ENCODE assay signal across 1 cellular context in the genomic region with DNA sequence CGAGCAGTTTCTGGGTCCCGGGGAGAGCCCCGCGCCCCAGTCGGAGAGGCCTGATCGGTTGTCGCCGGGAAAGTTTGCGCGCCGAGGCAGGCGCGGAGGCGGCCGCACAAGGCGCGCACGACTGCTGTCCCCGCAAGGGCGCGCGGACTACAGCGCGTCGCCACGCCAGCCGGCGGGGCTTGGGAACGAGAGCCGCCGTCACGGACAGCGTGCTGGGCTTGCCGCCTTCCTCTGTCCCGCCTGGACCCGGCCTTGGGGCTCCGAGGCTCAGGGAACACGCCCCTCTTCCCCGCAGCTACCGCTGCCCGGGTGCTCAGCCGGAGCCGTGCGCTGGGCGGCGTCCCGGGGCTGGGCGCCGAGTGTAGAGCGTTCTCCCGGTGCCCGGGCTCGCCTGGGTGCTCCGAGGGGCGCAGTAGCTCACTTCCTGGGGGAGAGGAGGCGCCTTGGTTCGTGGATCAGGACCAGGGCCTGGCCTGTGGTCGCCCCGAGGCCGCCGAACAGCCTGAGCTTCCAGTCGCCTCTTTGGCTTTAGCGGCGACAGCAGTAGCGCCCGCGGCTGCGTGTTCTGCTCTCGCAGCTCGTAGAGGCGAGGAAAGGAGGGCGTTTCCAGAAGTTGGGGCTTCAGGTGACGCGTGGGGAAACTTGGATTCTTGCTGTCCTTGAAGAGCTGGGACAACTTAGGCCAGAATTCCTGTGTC.
A peak's percentile ranks its signal among the peaks of the same experiment; 100 is the strongest.
TF ChIP-seq lines count a peak whose summit lies in the region.

No MANE protein-coding gene starts in this region.

TF ChIP-seq in HepG2, 621 proteins besides CTCF, POLR2A, EP300 and RAD21 (continued from another document and continues in another):
- TF ChIP-seq, protein P1, sequence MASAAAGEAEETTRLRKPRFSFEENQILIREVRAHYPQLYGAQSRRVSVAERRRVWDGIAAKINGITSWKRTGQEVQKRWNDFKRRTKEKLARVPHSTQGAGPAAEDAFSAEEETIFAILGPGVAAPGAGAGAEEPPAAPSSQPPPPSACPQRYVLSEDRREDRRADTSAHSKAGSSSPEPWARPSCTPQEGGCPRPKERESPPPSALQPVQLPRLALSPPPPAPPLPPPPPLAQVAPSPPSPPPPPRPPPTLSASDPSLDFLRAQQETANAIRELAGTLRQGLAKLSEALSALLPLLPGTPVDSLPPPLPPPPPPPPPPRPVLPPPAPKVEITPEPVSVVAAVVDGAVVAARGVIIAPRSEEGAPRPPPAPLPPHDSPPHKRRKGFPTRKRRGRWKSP (CRISPR knock-in tag; IDR thresholded peaks at IDR 0.05), result peak; percentile 94
- TF ChIP-seq FOXJ3 (CRISPR knock-in tag; IDR thresholded peaks at IDR 0.05; ENCODE audit: borderline replicate concordance), result no peak
- no peak; the same call in 1 of the 2 replicates for TF ChIP-seq ZNF558 (CRISPR knock-in tag; IDR thresholded peaks at IDR 0.05; ENCODE audit: borderline replicate concordance)
- no peak for TF ChIP-seq ZFYVE20 (CRISPR knock-in tag; IDR thresholded peaks at IDR 0.05; ENCODE audit: borderline replicate concordance, low read depth)
- peak; percentile 47; the same call in 1 of the 2 replicates for TF ChIP-seq PHF21A (CRISPR knock-in tag; IDR thresholded peaks at IDR 0.05)
- TF ChIP-seq ZNF569 (CRISPR knock-in tag; IDR thresholded peaks at IDR 0.05; ENCODE audit: borderline replicate concordance), result no peak
- TF ChIP-seq FOXA1 (IDR thresholded peaks at IDR 0.05), result no peak
- no peak for TF ChIP-seq FOXA1 (CRISPR knock-in tag; IDR thresholded peaks at IDR 0.05)
- TF ChIP-seq ZNF10 (CRISPR knock-in tag; IDR thresholded peaks at IDR 0.05; ENCODE audit: borderline replicate concordance, low read depth), result no peak
- TF ChIP-seq ZC3H4 (CRISPR knock-in tag; IDR thresholded peaks at IDR 0.05; ENCODE audit: borderline replicate concordance), result no peak
- no peak for TF ChIP-seq TGIF2 (CRISPR knock-in tag; IDR thresholded peaks at IDR 0.05)
- peak; percentile 62; the same call in 1 of the 2 replicates for TF ChIP-seq ZNF124 (CRISPR knock-in tag; IDR thresholded peaks at IDR 0.05)
- TF ChIP-seq TSC22D2 (CRISPR knock-in tag; IDR thresholded peaks at IDR 0.05; ENCODE audit: borderline replicate concordance), result no peak
- TF ChIP-seq MIER3 (CRISPR knock-in tag; IDR thresholded peaks at IDR 0.05; ENCODE audit: borderline replicate concordance), result no peak
- TF ChIP-seq ZNF841 (CRISPR knock-in tag; IDR thresholded peaks at IDR 0.05; ENCODE audit: borderline replicate concordance), result no peak
- TF ChIP-seq GPN1 (CRISPR knock-in tag; IDR thresholded peaks at IDR 0.05; ENCODE audit: borderline replicate concordance), result no peak
- TF ChIP-seq REXO4 (CRISPR knock-in tag; IDR thresholded peaks at IDR 0.05; ENCODE audit: borderline replicate concordance), result 0 out of 2 replicates have a peak, but pooled peaks have one; percentile 64
- TF ChIP-seq ZNF260 (CRISPR knock-in tag; IDR thresholded peaks at IDR 0.05; ENCODE audit: borderline replicate concordance, low read depth), result no peak
- TF ChIP-seq, protein P2, sequence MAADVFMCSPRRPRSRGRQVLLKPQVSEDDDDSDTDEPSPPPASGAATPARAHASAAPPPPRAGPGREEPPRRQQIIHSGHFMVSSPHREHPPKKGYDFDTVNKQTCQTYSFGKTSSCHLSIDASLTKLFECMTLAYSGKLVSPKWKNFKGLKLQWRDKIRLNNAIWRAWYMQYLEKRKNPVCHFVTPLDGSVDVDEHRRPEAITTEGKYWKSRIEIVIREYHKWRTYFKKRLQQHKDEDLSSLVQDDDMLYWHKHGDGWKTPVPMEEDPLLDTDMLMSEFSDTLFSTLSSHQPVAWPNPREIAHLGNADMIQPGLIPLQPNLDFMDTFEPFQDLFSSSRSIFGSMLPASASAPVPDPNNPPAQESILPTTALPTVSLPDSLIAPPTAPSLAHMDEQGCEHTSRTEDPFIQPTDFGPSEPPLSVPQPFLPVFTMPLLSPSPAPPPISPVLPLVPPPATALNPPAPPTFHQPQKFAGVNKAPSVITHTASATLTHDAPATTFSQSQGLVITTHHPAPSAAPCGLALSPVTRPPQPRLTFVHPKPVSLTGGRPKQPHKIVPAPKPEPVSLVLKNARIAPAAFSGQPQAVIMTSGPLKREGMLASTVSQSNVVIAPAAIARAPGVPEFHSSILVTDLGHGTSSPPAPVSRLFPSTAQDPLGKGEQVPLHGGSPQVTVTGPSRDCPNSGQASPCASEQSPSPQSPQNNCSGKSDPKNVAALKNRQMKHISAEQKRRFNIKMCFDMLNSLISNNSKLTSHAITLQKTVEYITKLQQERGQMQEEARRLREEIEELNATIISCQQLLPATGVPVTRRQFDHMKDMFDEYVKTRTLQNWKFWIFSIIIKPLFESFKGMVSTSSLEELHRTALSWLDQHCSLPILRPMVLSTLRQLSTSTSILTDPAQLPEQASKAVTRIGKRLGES (CRISPR knock-in tag; IDR thresholded peaks at IDR 0.05; ENCODE audit: borderline replicate concordance), result 0 out of 2 replicates have a peak, but pooled peaks have one; percentile 46
- TF ChIP-seq, protein P3, sequence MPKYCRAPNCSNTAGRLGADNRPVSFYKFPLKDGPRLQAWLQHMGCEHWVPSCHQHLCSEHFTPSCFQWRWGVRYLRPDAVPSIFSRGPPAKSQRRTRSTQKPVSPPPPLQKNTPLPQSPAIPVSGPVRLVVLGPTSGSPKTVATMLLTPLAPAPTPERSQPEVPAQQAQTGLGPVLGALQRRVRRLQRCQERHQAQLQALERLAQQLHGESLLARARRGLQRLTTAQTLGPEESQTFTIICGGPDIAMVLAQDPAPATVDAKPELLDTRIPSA (CRISPR knock-in tag; IDR thresholded peaks at IDR 0.05; ENCODE audit: borderline replicate concordance), result no peak; the same call in 1 of the 2 replicates
- TF ChIP-seq, protein P4, sequence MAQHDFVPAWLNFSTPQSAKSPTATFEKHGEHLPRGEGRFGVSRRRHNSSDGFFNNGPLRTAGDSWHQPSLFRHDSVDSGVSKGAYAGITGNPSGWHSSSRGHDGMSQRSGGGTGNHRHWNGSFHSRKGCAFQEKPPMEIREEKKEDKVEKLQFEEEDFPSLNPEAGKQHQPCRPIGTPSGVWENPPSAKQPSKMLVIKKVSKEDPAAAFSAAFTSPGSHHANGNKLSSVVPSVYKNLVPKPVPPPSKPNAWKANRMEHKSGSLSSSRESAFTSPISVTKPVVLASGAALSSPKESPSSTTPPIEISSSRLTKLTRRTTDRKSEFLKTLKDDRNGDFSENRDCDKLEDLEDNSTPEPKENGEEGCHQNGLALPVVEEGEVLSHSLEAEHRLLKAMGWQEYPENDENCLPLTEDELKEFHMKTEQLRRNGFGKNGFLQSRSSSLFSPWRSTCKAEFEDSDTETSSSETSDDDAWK (CRISPR knock-in tag; IDR thresholded peaks at IDR 0.05), result no peak
- no peak for TF ChIP-seq ZNF33A (CRISPR knock-in tag; IDR thresholded peaks at IDR 0.05; ENCODE audit: borderline replicate concordance)
- TF ChIP-seq ZSCAN21 (CRISPR knock-in tag; IDR thresholded peaks at IDR 0.05; ENCODE audit: borderline replicate concordance), result peak; percentile 86
- TF ChIP-seq, protein P5, sequence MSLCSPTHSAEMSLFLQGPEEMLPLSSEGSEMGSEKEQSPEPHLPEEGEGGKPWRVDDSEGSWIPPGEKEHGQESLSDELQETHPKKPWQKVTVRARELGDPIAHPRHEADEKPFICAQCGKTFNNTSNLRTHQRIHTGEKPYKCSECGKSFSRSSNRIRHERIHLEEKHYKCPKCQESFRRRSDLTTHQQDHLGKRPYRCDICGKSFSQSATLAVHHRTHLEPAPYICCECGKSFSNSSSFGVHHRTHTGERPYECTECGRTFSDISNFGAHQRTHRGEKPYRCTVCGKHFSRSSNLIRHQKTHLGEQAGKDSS (CRISPR knock-in tag; IDR thresholded peaks at IDR 0.05; ENCODE audit: borderline replicate concordance, low read depth), result no peak
- TF ChIP-seq ZSCAN20 (CRISPR knock-in tag; IDR thresholded peaks at IDR 0.05; ENCODE audit: borderline replicate concordance), result no peak; the same call in 1 of the 2 replicates
- TF ChIP-seq PAWR (CRISPR knock-in tag; IDR thresholded peaks at IDR 0.05; ENCODE audit: borderline replicate concordance), result no peak
- no peak for TF ChIP-seq ZKSCAN1 (IDR thresholded peaks at IDR 0.05; ENCODE audit: low read length)
- no peak for TF ChIP-seq SNRNP70 (IDR thresholded peaks at IDR 0.05; ENCODE audit: low read depth, low read length)
- TF ChIP-seq, protein P6, sequence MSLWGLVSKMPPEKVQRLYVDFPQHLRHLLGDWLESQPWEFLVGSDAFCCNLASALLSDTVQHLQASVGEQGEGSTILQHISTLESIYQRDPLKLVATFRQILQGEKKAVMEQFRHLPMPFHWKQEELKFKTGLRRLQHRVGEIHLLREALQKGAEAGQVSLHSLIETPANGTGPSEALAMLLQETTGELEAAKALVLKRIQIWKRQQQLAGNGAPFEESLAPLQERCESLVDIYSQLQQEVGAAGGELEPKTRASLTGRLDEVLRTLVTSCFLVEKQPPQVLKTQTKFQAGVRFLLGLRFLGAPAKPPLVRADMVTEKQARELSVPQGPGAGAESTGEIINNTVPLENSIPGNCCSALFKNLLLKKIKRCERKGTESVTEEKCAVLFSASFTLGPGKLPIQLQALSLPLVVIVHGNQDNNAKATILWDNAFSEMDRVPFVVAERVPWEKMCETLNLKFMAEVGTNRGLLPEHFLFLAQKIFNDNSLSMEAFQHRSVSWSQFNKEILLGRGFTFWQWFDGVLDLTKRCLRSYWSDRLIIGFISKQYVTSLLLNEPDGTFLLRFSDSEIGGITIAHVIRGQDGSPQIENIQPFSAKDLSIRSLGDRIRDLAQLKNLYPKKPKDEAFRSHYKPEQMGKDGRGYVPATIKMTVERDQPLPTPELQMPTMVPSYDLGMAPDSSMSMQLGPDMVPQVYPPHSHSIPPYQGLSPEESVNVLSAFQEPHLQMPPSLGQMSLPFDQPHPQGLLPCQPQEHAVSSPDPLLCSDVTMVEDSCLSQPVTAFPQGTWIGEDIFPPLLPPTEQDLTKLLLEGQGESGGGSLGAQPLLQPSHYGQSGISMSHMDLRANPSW (CRISPR knock-in tag; IDR thresholded peaks at IDR 0.05; ENCODE audit: borderline replicate concordance), result no peak
- TF ChIP-seq NR2F2 (IDR thresholded peaks at IDR 0.05; ENCODE audit: borderline replicate concordance, low read depth), result no peak
- TF ChIP-seq, protein P7, sequence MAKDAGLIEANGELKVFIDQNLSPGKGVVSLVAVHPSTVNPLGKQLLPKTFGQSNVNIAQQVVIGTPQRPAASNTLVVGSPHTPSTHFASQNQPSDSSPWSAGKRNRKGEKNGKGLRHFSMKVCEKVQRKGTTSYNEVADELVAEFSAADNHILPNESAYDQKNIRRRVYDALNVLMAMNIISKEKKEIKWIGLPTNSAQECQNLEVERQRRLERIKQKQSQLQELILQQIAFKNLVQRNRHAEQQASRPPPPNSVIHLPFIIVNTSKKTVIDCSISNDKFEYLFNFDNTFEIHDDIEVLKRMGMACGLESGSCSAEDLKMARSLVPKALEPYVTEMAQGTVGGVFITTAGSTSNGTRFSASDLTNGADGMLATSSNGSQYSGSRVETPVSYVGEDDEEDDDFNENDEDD (CRISPR knock-in tag; IDR thresholded peaks at IDR 0.05; ENCODE audit: borderline replicate concordance), result peak; percentile 58; the same call in 1 of the 2 replicates
- TF ChIP-seq POLR2AphosphoS5 (IDR thresholded peaks at IDR 0.05; ENCODE audit: low read depth, low read length), result no peak
- no peak for TF ChIP-seq DR1 (CRISPR knock-in tag; IDR thresholded peaks at IDR 0.05)
- TF ChIP-seq RBM22 (optimal IDR thresholded peaks at IDR 0.05; ENCODE audit: low read length), result no peak
- TF ChIP-seq, protein P8, sequence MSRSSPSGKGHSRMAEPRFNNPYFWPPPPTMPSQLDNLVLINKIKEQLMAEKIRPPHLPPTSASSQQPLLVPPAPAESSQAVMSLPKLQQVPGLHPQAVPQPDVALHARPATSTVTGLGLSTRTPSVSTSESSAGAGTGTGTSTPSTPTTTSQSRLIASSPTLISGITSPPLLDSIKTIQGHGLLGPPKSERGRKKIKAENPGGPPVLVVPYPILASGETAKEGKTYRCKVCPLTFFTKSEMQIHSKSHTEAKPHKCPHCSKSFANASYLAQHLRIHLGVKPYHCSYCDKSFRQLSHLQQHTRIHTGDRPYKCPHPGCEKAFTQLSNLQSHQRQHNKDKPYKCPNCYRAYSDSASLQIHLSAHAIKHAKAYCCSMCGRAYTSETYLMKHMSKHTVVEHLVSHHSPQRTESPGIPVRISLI (CRISPR knock-in tag; IDR thresholded peaks at IDR 0.05; ENCODE audit: borderline replicate concordance), result no peak
- no peak; the same call in 1 of the 2 replicates for TF ChIP-seq ZNF225 (CRISPR knock-in tag; IDR thresholded peaks at IDR 0.05)
- peak; percentile 62; the same call in 1 of the 2 replicates for TF ChIP-seq KAT7 (CRISPR knock-in tag; IDR thresholded peaks at IDR 0.05; ENCODE audit: borderline replicate concordance)
- TF ChIP-seq, protein P9, sequence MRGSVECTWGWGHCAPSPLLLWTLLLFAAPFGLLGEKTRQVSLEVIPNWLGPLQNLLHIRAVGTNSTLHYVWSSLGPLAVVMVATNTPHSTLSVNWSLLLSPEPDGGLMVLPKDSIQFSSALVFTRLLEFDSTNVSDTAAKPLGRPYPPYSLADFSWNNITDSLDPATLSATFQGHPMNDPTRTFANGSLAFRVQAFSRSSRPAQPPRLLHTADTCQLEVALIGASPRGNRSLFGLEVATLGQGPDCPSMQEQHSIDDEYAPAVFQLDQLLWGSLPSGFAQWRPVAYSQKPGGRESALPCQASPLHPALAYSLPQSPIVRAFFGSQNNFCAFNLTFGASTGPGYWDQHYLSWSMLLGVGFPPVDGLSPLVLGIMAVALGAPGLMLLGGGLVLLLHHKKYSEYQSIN (CRISPR knock-in tag; IDR thresholded peaks at IDR 0.05; ENCODE audit: borderline replicate concordance), result peak; percentile 62; the same call in 1 of the 2 replicates
- TF ChIP-seq XBP1 (CRISPR knock-in tag; IDR thresholded peaks at IDR 0.05), result no peak
- TF ChIP-seq RORA (CRISPR knock-in tag; IDR thresholded peaks at IDR 0.05), result no peak
- TF ChIP-seq, protein P10, sequence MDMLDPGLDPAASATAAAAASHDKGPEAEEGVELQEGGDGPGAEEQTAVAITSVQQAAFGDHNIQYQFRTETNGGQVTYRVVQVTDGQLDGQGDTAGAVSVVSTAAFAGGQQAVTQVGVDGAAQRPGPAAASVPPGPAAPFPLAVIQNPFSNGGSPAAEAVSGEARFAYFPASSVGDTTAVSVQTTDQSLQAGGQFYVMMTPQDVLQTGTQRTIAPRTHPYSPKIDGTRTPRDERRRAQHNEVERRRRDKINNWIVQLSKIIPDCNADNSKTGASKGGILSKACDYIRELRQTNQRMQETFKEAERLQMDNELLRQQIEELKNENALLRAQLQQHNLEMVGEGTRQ (IDR thresholded peaks at IDR 0.05; ENCODE audit: low read depth, low read length), result no peak
- TF ChIP-seq, protein P10 (CRISPR knock-in tag; IDR thresholded peaks at IDR 0.05; ENCODE audit: borderline replicate concordance), result no peak
- TF ChIP-seq ZBTB7A (CRISPR knock-in tag; IDR thresholded peaks at IDR 0.05), result peak; percentile 68; the same call in 1 of the 2 replicates
- TF ChIP-seq, protein P11, sequence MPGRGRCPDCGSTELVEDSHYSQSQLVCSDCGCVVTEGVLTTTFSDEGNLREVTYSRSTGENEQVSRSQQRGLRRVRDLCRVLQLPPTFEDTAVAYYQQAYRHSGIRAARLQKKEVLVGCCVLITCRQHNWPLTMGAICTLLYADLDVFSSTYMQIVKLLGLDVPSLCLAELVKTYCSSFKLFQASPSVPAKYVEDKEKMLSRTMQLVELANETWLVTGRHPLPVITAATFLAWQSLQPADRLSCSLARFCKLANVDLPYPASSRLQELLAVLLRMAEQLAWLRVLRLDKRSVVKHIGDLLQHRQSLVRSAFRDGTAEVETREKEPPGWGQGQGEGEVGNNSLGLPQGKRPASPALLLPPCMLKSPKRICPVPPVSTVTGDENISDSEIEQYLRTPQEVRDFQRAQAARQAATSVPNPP (CRISPR knock-in tag; IDR thresholded peaks at IDR 0.05), result no peak
